ENCODE assay signal across 15 cellular contexts in genomic region chr15:28873585-28874139, GRCh38. TPM values are rescaled to one million over a fixed set of nuclear protein-coding genes. Genes with fewer than 3 reads are reported as not detected.
DNase-seq lines count a peak whose midpoint lies in the region; ATAC-seq and TF ChIP-seq lines count a peak whose summit lies in the region.
"Had no signal": no experiment of that assay in that cellular context is flagged by ENCODE, and none has a peak within 500 bp of the region (broad histone marks: within the 10 kb centered on the region; RNA-seq: fewer than 3 reads in every experiment).

No MANE protein-coding gene starts in this region.

- peak overlapping the region; percentile 29 for H3K27ac Mint-ChIP-seq in stimulated activated effector memory CD8-positive, alpha-beta T cell treated with anti-CD3 and anti-CD28 coated beads, Interleukin-12 subunit alpha, Interleukin-12 subunit beta, amount 100 ng/mL, for 72 hours

- TF ChIP-seq CTCF in right atrium auricular region (IDR thresholded peaks at IDR 0.05) (no peak), sigmoid colon (IDR thresholded peaks at IDR 0.05) (no peak)

- WGBS in sigmoid colon, 2 donors = 59 to 61% methylated on average over 10 of the region's 10 CpGs

- TF ChIP-seq EP300 in sigmoid colon (IDR thresholded peaks at IDR 0.05) = no peak

- no peak overlapping the region for H3K4me3 ChIP-seq in right atrium auricular region
- H3K4me3 ChIP-seq in sigmoid colon = no peak overlapping the region
- H3K4me3 ChIP-seq: heart right ventricle had no signal

- H3K9me3 ChIP-seq in right atrium auricular region = no peaks in the 10 kb centered on the region
- peaks cover 0 to 2% (median 0%) of the 10 kb centered on the region in 4 donors for H3K9me3 ChIP-seq in sigmoid colon

- H3K27me3 ChIP-seq in right atrium auricular region = no peaks in the 10 kb centered on the region
- no peaks in the 10 kb centered on the region for H3K27me3 ChIP-seq in sigmoid colon

- no peak overlapping the region for H3K27ac ChIP-seq in right atrium auricular region
- H3K27ac ChIP-seq in sigmoid colon = no peak overlapping the region
- H3K27ac ChIP-seq: heart right ventricle had no signal

- no peaks in the 10 kb centered on the region for H3K9me3 Mint-ChIP-seq in stimulated activated effector memory CD8-positive, alpha-beta T cell treated with anti-CD3 and anti-CD28 coated beads, Interleukin-12 subunit alpha, Interleukin-12 subunit beta, amount 100 ng/mL, for 72 hours

- no peak overlapping the region for H3K4me3 Mint-ChIP-seq in stimulated activated effector memory CD8-positive, alpha-beta T cell treated with anti-CD3 and anti-CD28 coated beads, Interleukin-12 subunit alpha, Interleukin-12 subunit beta, amount 100 ng/mL, for 72 hours

- H3K4me1 ChIP-seq in right atrium auricular region = no peaks in the 10 kb centered on the region
- no peaks in the 10 kb centered on the region for H3K4me1 ChIP-seq in sigmoid colon
- H3K4me1 ChIP-seq: heart right ventricle had no signal

- peak; percentile 25 to 64 (median 46) for DNase-seq in stimulated activated naive CD4-positive, alpha-beta T cell (lab: John Stamatoyannopoulos, UW)
- DNase-seq in stimulated activated naive CD4-positive, alpha-beta T cell treated with Interleukin-2 at 50 U/mL for 16 hours (lab: John Stamatoyannopoulos, UW) = no peak
- DNase-seq in NCI-H446 treated with DMSO at 0.1 percent for 48 hours (lab: John Stamatoyannopoulos, UW) = peak; percentile 24
- peak; percentile 78 for DNase-seq in cerebellum (ENCODE audit: low spot score)
- no peak for DNase-seq in stimulated activated effector memory CD8-positive, alpha-beta T cell treated with anti-CD3 and anti-CD28 coated beads, Interleukin-12 subunit alpha, Interleukin-12 subunit beta, amount 100 ng/mL, for 72 hours (ENCODE audit: low spot score in 2 of 2)
- no peak for DNase-seq in right atrium auricular region (ENCODE audit: low spot score)
- DNase-seq in iPS-NIHi7 (ENCODE audit: extremely low spot score) = no peak
- DNase-seq in sigmoid colon = no peak
- DNase-seq: erythroblast; heart right ventricle; left colon; NCI-H748 treated with DMSO at 0.1 percent for 48 hours; right cardiac atrium; stimulated activated CD4-positive, alpha-beta T cell treated with anti-CD3 and anti-CD28 coated beads, Interleukin-4, amount 100 ng/mL, for 1 hour had no signal

- no peak for TF ChIP-seq POLR2A in sigmoid colon (IDR thresholded peaks at IDR 0.05)

- H3K36me3 Mint-ChIP-seq in stimulated activated effector memory CD8-positive, alpha-beta T cell treated with anti-CD3 and anti-CD28 coated beads, Interleukin-12 subunit alpha, Interleukin-12 subunit beta, amount 100 ng/mL, for 72 hours = no peaks in the 10 kb centered on the region

- H3K36me3 ChIP-seq in right atrium auricular region (no peaks in the 10 kb centered on the region), sigmoid colon (no peaks in the 10 kb centered on the region)
- H3K36me3 ChIP-seq: heart right ventricle had no signal

- H3K4me1 Mint-ChIP-seq in stimulated activated effector memory CD8-positive, alpha-beta T cell treated with anti-CD3 and anti-CD28 coated beads, Interleukin-12 subunit alpha, Interleukin-12 subunit beta, amount 100 ng/mL, for 72 hours = peaks cover 5% of the 10 kb centered on the region

- ATAC-seq in stimulated activated effector memory CD8-positive, alpha-beta T cell treated with anti-CD3 and anti-CD28 coated beads, Interleukin-12 subunit alpha, Interleukin-12 subunit beta, amount 100 ng/mL, for 72 hours = no peak
- ATAC-seq: heart right ventricle, left colon, right cardiac atrium had no signal

- intact Hi-C loops in sigmoid colon (cut with DNase I) = loop anchor here (5.0 kb wide), 1 partner anchor 49 kb away; no protein-coding TSS in a partner anchor

RNA-seq across cellular contexts. Expression of gene APBA2, which starts 12.1 kb away (rescaled TPM):
- total RNA-seq in cerebellum = 155 TPM
- total RNA-seq in right atrium auricular region = under 1 TPM; 0.47 to 0.48 TPM
- 1 to 10 TPM; 1.4 to 1.7 (median 1.5) TPM for total RNA-seq in sigmoid colon
- polyA plus RNA-seq in sigmoid colon = 10 to 100 TPM in 1 of 3 donors, 1 to 10 TPM in 1, under 1 TPM in 1; 0.46 to 10.7 (median 3.6) TPM

RNA-seq across cellular contexts. Expression of gene GOLGA6L7, which starts 25.2 kb away (rescaled TPM):
- total RNA-seq in cerebellum = not detected
- not detected for total RNA-seq in right atrium auricular region
- not detected for total RNA-seq in sigmoid colon
- under 1 TPM in 1 of 3 donors, not detected in 2; 0.60 TPM for polyA plus RNA-seq in sigmoid colon
- total RNA-seq: heart right ventricle, left colon, right cardiac atrium, ureter had no signal
- polyA plus RNA-seq: heart right ventricle, right cardiac atrium had no signal

Comparison
In these comparisons a context has a peak if more than half of its experiments do, and no peak if none do; other contexts are left out.
1. DNase-seq: peak in stimulated activated naive CD4-positive, alpha-beta T cell (6 of 6), NCI-H446 treated with DMSO at 0.1 percent for 48 hours (single experiment) and cerebellum (single experiment); none in stimulated activated naive CD4-positive, alpha-beta T cell treated with Interleukin-2 at 50 U/mL for 16 hours (single experiment), stimulated activated effector memory CD8-positive, alpha-beta T cell treated with anti-CD3 and anti-CD28 coated beads, Interleukin-12 subunit alpha, Interleukin-12 subunit beta, amount 100 ng/mL, for 72 hours (0 of 2), right atrium auricular region (single experiment), iPS-NIHi7 (single experiment) and sigmoid colon (single experiment).
2. RNA of gene APBA2, which starts 12.1 kb away (total RNA-seq): 155 TPM in cerebellum (single experiment); 1.4 to 1.7 TPM in sigmoid colon and 0.47 to 0.48 TPM in right atrium auricular region; every median in the first group is over 10 times any median in the second.